In the genomic region with DNA sequence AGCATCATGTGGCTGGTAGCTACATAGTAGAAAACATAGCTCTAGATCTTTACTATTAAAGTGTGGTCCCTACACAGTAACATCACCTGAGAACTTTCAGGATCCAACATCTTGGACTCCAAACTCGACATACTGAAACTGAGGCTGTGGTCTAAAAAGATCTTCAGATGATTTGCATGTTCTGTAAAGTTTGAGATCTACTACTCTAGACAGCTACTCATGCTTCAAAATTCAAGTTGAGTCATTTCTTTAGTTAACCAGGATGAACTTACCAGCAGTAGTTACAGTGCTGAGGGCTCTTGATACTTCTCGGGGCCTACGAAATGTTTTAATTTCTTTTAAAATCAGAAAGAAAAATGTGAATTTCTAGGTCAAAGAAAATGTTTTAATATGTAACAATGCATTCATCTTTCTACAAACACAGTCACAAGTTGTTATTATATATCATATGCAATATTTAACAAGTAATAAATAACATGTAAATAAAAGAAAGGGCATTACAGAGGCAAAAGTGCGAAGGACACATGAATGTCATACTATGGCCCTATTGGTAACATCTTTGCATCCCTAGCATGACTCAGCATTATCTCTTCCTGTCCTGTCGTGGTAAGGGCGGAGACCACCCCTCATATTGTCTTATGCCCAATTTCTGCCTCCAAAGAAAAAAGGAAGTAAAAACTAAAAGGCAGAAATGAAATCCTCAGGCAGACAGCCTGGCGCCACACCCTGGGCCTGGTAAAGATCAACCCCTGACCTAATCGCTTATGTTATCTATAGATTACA, we compare ENCODE assay signal across 14 cellular contexts.
DNase-seq lines count a peak whose midpoint lies in the region; ATAC-seq lines count a peak whose summit lies in the region.
"Had no signal": no experiment of that assay in that cellular context is flagged by ENCODE, and none has a peak within 500 bp of the region (broad histone marks: within the 10 kb centered on the region; RNA-seq: fewer than 3 reads in every experiment).

No MANE protein-coding gene starts in this region.

- no peak overlapping the region for H3K4me3 Mint-ChIP-seq in stimulated activated memory B cell treated with anti-CD40 and anti-IgM and Interleukin-4, amounts not matched to agents 10 μg/mL and 1 μg/mL and 100 μg/mL, for 72 hours

- no peaks in the 10 kb centered on the region for H3K27me3 Mint-ChIP-seq in stimulated activated memory B cell treated with anti-CD40 and anti-IgM and Interleukin-4, amounts not matched to agents 10 μg/mL and 1 μg/mL and 100 μg/mL, for 72 hours

- ATAC-seq in GM19324 (IDR thresholded peaks at IDR 0.05; ENCODE audit: low FRiP score, unreplicated experiment) (peak; percentile 82), HG02610 (IDR thresholded peaks at IDR 0.05; ENCODE audit: unreplicated experiment) (peak; percentile 91), HG03439 (IDR thresholded peaks at IDR 0.05; ENCODE audit: unreplicated experiment) (peak; percentile 98)
- ATAC-seq in stimulated activated memory B cell treated with anti-CD40 and anti-IgM and Interleukin-4, amounts not matched to agents 10 μg/mL and 1 μg/mL and 100 μg/mL, for 72 hours = peak; percentile 82
- ATAC-seq: left lung had no signal

- no peaks in the 10 kb centered on the region for H3K36me3 Mint-ChIP-seq in stimulated activated memory B cell treated with anti-CD40 and anti-IgM and Interleukin-4, amounts not matched to agents 10 μg/mL and 1 μg/mL and 100 μg/mL, for 72 hours

- peaks cover 26% of the 10 kb centered on the region for H3K4me1 Mint-ChIP-seq in stimulated activated memory B cell treated with anti-CD40 and anti-IgM and Interleukin-4, amounts not matched to agents 10 μg/mL and 1 μg/mL and 100 μg/mL, for 72 hours

- peak overlapping the region; percentile 76 for H3K27ac Mint-ChIP-seq in stimulated activated memory B cell treated with anti-CD40 and anti-IgM and Interleukin-4, amounts not matched to agents 10 μg/mL and 1 μg/mL and 100 μg/mL, for 72 hours

- H3K9me3 Mint-ChIP-seq in stimulated activated memory B cell treated with anti-CD40 and anti-IgM and Interleukin-4, amounts not matched to agents 10 μg/mL and 1 μg/mL and 100 μg/mL, for 72 hours = peaks cover 3% of the 10 kb centered on the region

- DNase-seq in iPS-NIHi7 (ENCODE audit: extremely low spot score) = no peak
- no peak for DNase-seq in NCI-H524 (lab: John Stamatoyannopoulos, UW)
- no peak for DNase-seq in activated CD4-positive, alpha-beta T cell treated with anti-CD3 and anti-CD28 coated beads for 1 hour
- DNase-seq: activated naive CD4-positive, alpha-beta T cell treated with anti-CD3 and anti-CD28 coated beads, Interleukin-2, amount 50 U/mL, for 16 hours; cortex of kidney; DMS53; foreskin melanocyte; left lung; NCI-H345; SHP77 treated with DMSO at 0.1 percent for 48 hours had no signal
